In the genomic region with DNA sequence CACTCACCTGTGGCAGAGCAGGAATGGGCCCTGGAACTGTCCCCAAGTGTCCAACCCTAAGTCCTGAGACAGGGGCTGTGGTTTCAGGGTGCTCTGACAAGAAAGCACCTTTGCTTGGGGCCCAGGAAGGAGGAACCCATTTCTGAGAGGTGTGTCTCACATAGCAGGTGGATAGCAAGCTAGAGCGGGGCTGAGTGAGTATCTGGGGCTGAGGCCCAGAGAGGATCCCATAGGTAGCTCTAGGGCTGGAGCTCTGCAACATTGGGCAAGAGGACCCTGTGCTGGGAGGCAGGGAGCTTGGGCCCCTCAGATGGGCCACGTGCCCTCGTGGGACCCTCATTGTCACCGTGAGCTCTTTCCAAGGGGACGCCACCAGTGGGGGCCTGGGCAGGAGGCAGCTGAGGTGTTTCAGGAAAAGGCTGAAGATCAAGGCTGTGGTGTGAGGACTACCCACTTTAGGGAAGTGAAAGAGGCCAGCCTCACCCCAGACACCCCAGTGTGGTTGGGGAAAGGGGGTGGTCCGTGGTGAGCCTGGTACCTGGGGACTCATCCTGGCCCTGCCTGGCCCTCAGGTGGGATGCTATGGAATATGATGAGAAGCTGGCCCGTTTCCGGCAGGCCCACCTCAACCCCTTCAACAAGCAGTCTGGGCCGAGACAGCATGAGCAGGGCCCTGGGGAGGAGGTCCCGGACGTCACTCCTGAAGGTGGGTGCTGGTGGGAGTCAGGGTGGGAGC, we compare ENCODE assay signal across 13 cellular contexts. TPM values are rescaled to one million over a fixed set of nuclear protein-coding genes. Genes with fewer than 3 reads are reported as not detected.
A peak's percentile ranks its signal among the peaks of the same experiment; 100 is the strongest.
DNase-seq lines count a peak whose midpoint lies in the region; ATAC-seq, FAIRE-seq and TF ChIP-seq lines count a peak whose summit lies in the region.
"Had no signal": no experiment of that assay in that cellular context is flagged by ENCODE, and none has a peak within 500 bp of the region (broad histone marks: within the 10 kb centered on the region; RNA-seq: fewer than 3 reads in every experiment).

No MANE protein-coding gene starts in this region.

- H3K27ac ChIP-seq in OCI-LY3 (ENCODE audit: low read length) (peak overlapping the region; percentile 33), transverse colon (no peak overlapping the region), small intestine (ENCODE audit: low read depth in 1 of 2, low read length in 1 of 2) (no peak overlapping the region), MM.1S (ENCODE audit: low read length) (no peak overlapping the region)
- H3K27ac ChIP-seq: cardiac muscle cell, thoracic aorta had no signal

- peaks cover 37% of the 10 kb centered on the region for H3K4me1 ChIP-seq in OCI-LY3 (ENCODE audit: low read length)
- H3K4me1 ChIP-seq in transverse colon = peaks cover 6 to 22% (median 7%) of the 10 kb centered on the region in 4 donors
- H3K4me1 ChIP-seq in small intestine (ENCODE audit: control insufficient read depth in 2 of 2, insufficient read depth in 1 of 2, low read depth in 1 of 2, low read length in 1 of 2) = no peaks in the 10 kb centered on the region
- no peaks in the 10 kb centered on the region for H3K4me1 ChIP-seq in MM.1S (ENCODE audit: low read length)

- H3K27me3 ChIP-seq in OCI-LY3 (ENCODE audit: low read depth, low read length) (0 out of 2 replicates have a peak, but pooled peaks cover 3% of the 10 kb centered on the region), transverse colon (no peaks in the 10 kb centered on the region), small intestine (ENCODE audit: control insufficient read depth in 2 of 2, insufficient read depth in 2 of 2, low read length in 2 of 2) (no peaks in the 10 kb centered on the region), MM.1S (replicated peaks; ENCODE audit: insufficient read depth, low read length) (no peaks in the 10 kb centered on the region)

- H3K79me2 ChIP-seq in OCI-LY3 (ENCODE audit: low read length) (peaks cover 38% of the 10 kb centered on the region), MM.1S (ENCODE audit: low read length) (0 out of 2 replicates have a peak, but pooled peaks cover 3% of the 10 kb centered on the region)

- in situ Hi-C loops in transverse colon (cut with MboI; ENCODE audit: low pct_ligation_motif_present in 1 of 4, low pct_unique_long_range_greater_than_20kb in 1 of 4, low sequenced_read_pairs in 3 of 4) = no loop called here

- H2AFZ ChIP-seq in OCI-LY3 (ENCODE audit: low read depth, low read length) (no peak overlapping the region), MM.1S (ENCODE audit: low read length) (no peak overlapping the region)

- ATAC-seq in GM19455 (IDR thresholded peaks at IDR 0.05; ENCODE audit: unreplicated experiment) = peak; percentile 56
- ATAC-seq in HG02885 (IDR thresholded peaks at IDR 0.05; ENCODE audit: poor library complexity, unreplicated experiment) = peak; percentile 57
- ATAC-seq in GM18520 (IDR thresholded peaks at IDR 0.05; ENCODE audit: unreplicated experiment) = no peak

- H3K9me3 ChIP-seq in OCI-LY3 (ENCODE audit: insufficient read depth, low read length) = no peaks in the 10 kb centered on the region
- H3K9me3 ChIP-seq in transverse colon = no peaks in the 10 kb centered on the region
- no peaks in the 10 kb centered on the region for H3K9me3 ChIP-seq in small intestine (ENCODE audit: control insufficient read depth, low read depth)
- H3K9me3 ChIP-seq in MM.1S (replicated peaks; ENCODE audit: insufficient read depth, low read length) = no peaks in the 10 kb centered on the region
- H3K9me3 ChIP-seq: thoracic aorta had no signal

- H3K4me3 ChIP-seq in OCI-LY3 (ENCODE audit: low read length) (peak overlapping the region; percentile 54), transverse colon (no peak overlapping the region), small intestine (ENCODE audit: low read depth in 1 of 2, low read length in 2 of 2) (no peak overlapping the region), MM.1S (ENCODE audit: low read length) (no peak overlapping the region)
- H3K4me3 ChIP-seq: cardiac muscle cell, thoracic aorta had no signal

- POLR2A ChIA-PET in GM10248 (lab: Yijun Ruan, JAX) = interaction anchor here (0.6 to 0.9 kb wide), 4 partner anchors 19 to 80 kb away, joined by 3 to 5 read pairs (median 3); partner anchors contain the start of gene TCF25

- no peak for FAIRE-seq in small intestine (lab: Jason Lieb, UNC)

- 88% methylated on average over 11 of the region's 11 CpGs; no CpG with 5 or more reads in 1 of the 2 donors for WGBS in transverse colon (ENCODE audit: low coverage in 1 of 2), 2 donors
- WGBS in small intestine, 3 donors = 83 to 91% (median 91%) methylated on average over 11 of the region's 11 CpGs

- CTCF ChIA-PET in GM10248 (lab: Yijun Ruan, JAX) = interaction anchor here (1.7 to 1.8 kb wide), 2 partner anchors 16 to 44 kb away, joined by 4 to 5 read pairs; no protein-coding TSS in a partner anchor

- H4K20me1 ChIP-seq in OCI-LY3 (ENCODE audit: insufficient read depth, low read length) (peaks cover 48% of the 10 kb centered on the region), MM.1S (ENCODE audit: insufficient read depth, low read length) (no peaks in the 10 kb centered on the region)

- no peak for TF ChIP-seq POLR2A in transverse colon (IDR thresholded peaks at IDR 0.05)

- H3K9me2 ChIP-seq in MM.1S (replicated peaks; ENCODE audit: insufficient read depth, low read length) = no peaks in the 10 kb centered on the region

- no peak for TF ChIP-seq CTCF in GM10248 (IDR thresholded peaks at IDR 0.05; ENCODE audit: control extremely low read depth, extremely low read depth, low read depth, missing control alignments)
- TF ChIP-seq CTCF in OCI-LY3 (IDR thresholded peaks at IDR 0.05; ENCODE audit: low read depth, low read length) = no peak
- no peak for TF ChIP-seq CTCF in transverse colon (IDR thresholded peaks at IDR 0.05)
- TF ChIP-seq CTCF in MM.1S (IDR thresholded peaks at IDR 0.05; ENCODE audit: low read length) = no peak

- no peaks in the 10 kb centered on the region for H3F3A ChIP-seq in MM.1S (ENCODE audit: insufficient read depth, low read length)

- H3K4me2 ChIP-seq in OCI-LY3 (ENCODE audit: low read length) (peak overlapping the region; percentile 72), MM.1S (ENCODE audit: low read depth, low read length) (no peak overlapping the region)

- peak; percentile 76 for DNase-seq in GM10248 (ENCODE audit: extremely low spot score)
- DNase-seq in transverse colon = no peak
- DNase-seq in small intestine = no peak
- DNase-seq in MM.1S = no peak
- DNase-seq: activated gamma-delta T cell treated with Interleukin-2 at 50 U/mL for 16 hours, DMS53, NCI-H345 had no signal

- intact Hi-C loops in transverse colon (cut with DNase I; ENCODE audit: low total_unique reads) = no loop called here

- peaks cover 44% of the 10 kb centered on the region for H3K36me3 ChIP-seq in OCI-LY3 (replicated peaks; ENCODE audit: low read depth, low read length)
- peaks cover 0 to 5% (median 2%) of the 10 kb centered on the region in 4 donors for H3K36me3 ChIP-seq in transverse colon
- no peaks in the 10 kb centered on the region for H3K36me3 ChIP-seq in small intestine (ENCODE audit: control insufficient read depth in 2 of 2, insufficient read depth in 2 of 2, low read length in 2 of 2)
- H3K36me3 ChIP-seq in MM.1S (replicated peaks; ENCODE audit: insufficient read depth, low read length) = no peaks in the 10 kb centered on the region

- no peak for TF ChIP-seq EP300 in transverse colon (IDR thresholded peaks at IDR 0.05; ENCODE audit: low read depth)

- peak overlapping the region; percentile 10; the same call in 1 of the 2 replicates for H3K9ac ChIP-seq in OCI-LY3 (ENCODE audit: low read length)
- H3K9ac ChIP-seq in MM.1S (ENCODE audit: low read length) = no peak overlapping the region

RNA-seq across cellular contexts. Expression of gene DEF8, which starts 5.3 kb away (rescaled TPM):
- total RNA-seq in transverse colon = 10 to 100 TPM; 54.8 to 96.7 (median 78.1) TPM
- polyA plus RNA-seq in small intestine = 10 to 100 TPM; 18.3 to 33.2 (median 28.8) TPM

RNA-seq across cellular contexts. Expression of gene TUBB3, which starts 30.7 kb away (rescaled TPM):
- total RNA-seq in transverse colon = 10 to 100 TPM in 1 of 4 donors, 1 to 10 TPM in 3; 2.4 to 12.7 (median 4.6) TPM
- 10 to 100 TPM in 1 of 3 donors, 1 to 10 TPM in 1, under 1 TPM in 1; 0.89 to 42.0 (median 2.7) TPM for polyA plus RNA-seq in small intestine

RNA-seq across cellular contexts. Expression of gene MC1R, which starts 35.2 kb away (rescaled TPM):
- total RNA-seq in transverse colon = 1 to 10 TPM; 2.9 to 7.2 (median 6.7) TPM
- polyA plus RNA-seq in small intestine = 1 to 10 TPM; 3.4 to 5.1 (median 4.3) TPM
